Comparison of ENCODE assay signal across 8 cellular contexts in the genomic region with DNA sequence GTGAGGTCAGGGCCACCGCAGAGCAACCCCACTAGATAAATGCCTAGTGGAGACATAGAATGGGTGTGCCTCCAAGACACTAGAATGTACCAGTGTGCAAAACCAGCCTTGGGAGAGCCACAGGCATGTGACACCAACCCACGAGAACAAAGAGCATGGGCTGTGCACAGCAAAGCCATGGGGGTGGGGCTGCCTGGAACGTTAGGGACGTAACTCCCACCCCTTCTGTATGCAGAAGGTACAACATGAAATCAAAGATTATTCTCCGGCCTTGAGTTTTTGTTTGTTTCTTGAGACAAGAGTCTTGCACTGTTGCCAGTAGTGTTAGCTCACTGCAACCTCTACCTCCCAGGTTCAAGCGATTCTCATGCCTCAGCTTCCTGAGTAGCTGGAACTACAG.
"Had no signal": no experiment of that assay in that cellular context is flagged by ENCODE, and none has a peak within 500 bp of the region (broad histone marks: within the 10 kb centered on the region; RNA-seq: fewer than 3 reads in every experiment).

No MANE protein-coding gene starts in this region.

- ATAC-seq: GM23338, HepG2 had no signal

- DNase-seq: H9, HCEC 1CT, KBM-7 had no signal

- H3K27ac ChIP-seq: HL-60 had no signal

- FAIRE-seq: H1, H54, HepG2 had no signal

- H3K4me3 ChIP-seq: GM23338 had no signal
